16 cellular contexts compared by ENCODE assay signal in genomic region chr9:70988551-70988950, GRCh38.
"Had no signal": no experiment of that assay in that cellular context is flagged by ENCODE, and none has a peak within 500 bp of the region (broad histone marks: within the 10 kb centered on the region; RNA-seq: fewer than 3 reads in every experiment).

No MANE protein-coding gene starts in this region.

- H3K4me1 Mint-ChIP-seq: activated naive CD4-positive, alpha-beta T cell treated with anti-CD3 and anti-CD28 coated beads, Interleukin-2, amount 10 ng/mL, durations not matched to agents 7 days and 5 days; immature natural killer cell; mesothelial cell of epicardium; stimulated activated naive B cell treated with anti-CD40 and anti-IgM and Interleukin-4, amounts not matched to agents 10 μg/mL and 1 μg/mL and 100 μg/mL, for 72 hours had no signal

- ATAC-seq: lower lobe of right lung; pancreas; stimulated activated naive B cell treated with anti-CD40 and anti-IgM and Interleukin-4, amounts not matched to agents 10 μg/mL and 1 μg/mL and 100 μg/mL, for 72 hours had no signal

- DNase-seq: activated CD4-positive, alpha-beta T cell treated with anti-CD3 and anti-CD28 coated beads, Interleukin-2, amount 50 U/mL, for 48 hours; activated naive CD4-positive, alpha-beta T cell treated with anti-CD3 and anti-CD28 coated beads, Interleukin-2, amount 10 ng/mL, durations not matched to agents 7 days and 5 days; dorsolateral prefrontal cortex; endodermal cell; head of caudate nucleus; immature natural killer cell; left cardiac atrium; lower lobe of right lung; pancreas; stimulated activated CD4-positive, alpha-beta T cell treated with anti-CD3 and anti-CD28 coated beads, Interleukin-2, amount 100 ng/mL, for 48 hours; stimulated activated naive B cell treated with anti-CD40 and anti-IgM and Interleukin-4, amounts not matched to agents 10 μg/mL and 1 μg/mL and 100 μg/mL, for 72 hours; tibial artery; uterus had no signal

- H3K4me3 ChIP-seq: dorsolateral prefrontal cortex, lower lobe of right lung, pancreas, tibial artery, uterus had no signal

- H3K27ac ChIP-seq: dorsolateral prefrontal cortex, lower lobe of right lung, pancreas, tibial artery, uterus, VCaP had no signal

- H3K36me3 ChIP-seq: lower lobe of right lung, pancreas, tibial artery, uterus had no signal

- H3K27ac Mint-ChIP-seq: activated naive CD4-positive, alpha-beta T cell treated with anti-CD3 and anti-CD28 coated beads, Interleukin-2, amount 10 ng/mL, durations not matched to agents 7 days and 5 days; activated T-helper 2 cell treated with anti-CD3 and anti-CD28 coated beads, Interferon-gamma antibody, Interleukin-2, Interleukin-4, amounts not matched to agents 10 μg/mL and 5 μg/mL and 100 μg/mL, durations not matched to agents 14 hours and 24 hours and 36 hours; endodermal cell; immature natural killer cell; mesothelial cell of epicardium; stimulated activated naive B cell treated with anti-CD40 and anti-IgM and Interleukin-4, amounts not matched to agents 10 μg/mL and 1 μg/mL and 100 μg/mL, for 72 hours had no signal

- H3K9me3 ChIP-seq: lower lobe of right lung, pancreas, tibial artery, uterus had no signal

- H3K4me1 ChIP-seq: lower lobe of right lung, pancreas, tibial artery, uterus had no signal

- H3K36me3 Mint-ChIP-seq: activated naive CD4-positive, alpha-beta T cell treated with anti-CD3 and anti-CD28 coated beads, Interleukin-2, amount 10 ng/mL, durations not matched to agents 7 days and 5 days; immature natural killer cell; mesothelial cell of epicardium; stimulated activated naive B cell treated with anti-CD40 and anti-IgM and Interleukin-4, amounts not matched to agents 10 μg/mL and 1 μg/mL and 100 μg/mL, for 72 hours had no signal

- H3K27me3 Mint-ChIP-seq: activated naive CD4-positive, alpha-beta T cell treated with anti-CD3 and anti-CD28 coated beads, Interleukin-2, amount 10 ng/mL, durations not matched to agents 7 days and 5 days; stimulated activated naive B cell treated with anti-CD40 and anti-IgM and Interleukin-4, amounts not matched to agents 10 μg/mL and 1 μg/mL and 100 μg/mL, for 72 hours had no signal

- H3K4me3 Mint-ChIP-seq: activated naive CD4-positive, alpha-beta T cell treated with anti-CD3 and anti-CD28 coated beads, Interleukin-2, amount 10 ng/mL, durations not matched to agents 7 days and 5 days; endodermal cell; immature natural killer cell; mesothelial cell of epicardium; stimulated activated naive B cell treated with anti-CD40 and anti-IgM and Interleukin-4, amounts not matched to agents 10 μg/mL and 1 μg/mL and 100 μg/mL, for 72 hours had no signal

- H3K27me3 ChIP-seq: dorsolateral prefrontal cortex, pancreas, tibial artery, uterus had no signal
